8 cellular contexts compared by ENCODE assay signal in the genomic region with DNA sequence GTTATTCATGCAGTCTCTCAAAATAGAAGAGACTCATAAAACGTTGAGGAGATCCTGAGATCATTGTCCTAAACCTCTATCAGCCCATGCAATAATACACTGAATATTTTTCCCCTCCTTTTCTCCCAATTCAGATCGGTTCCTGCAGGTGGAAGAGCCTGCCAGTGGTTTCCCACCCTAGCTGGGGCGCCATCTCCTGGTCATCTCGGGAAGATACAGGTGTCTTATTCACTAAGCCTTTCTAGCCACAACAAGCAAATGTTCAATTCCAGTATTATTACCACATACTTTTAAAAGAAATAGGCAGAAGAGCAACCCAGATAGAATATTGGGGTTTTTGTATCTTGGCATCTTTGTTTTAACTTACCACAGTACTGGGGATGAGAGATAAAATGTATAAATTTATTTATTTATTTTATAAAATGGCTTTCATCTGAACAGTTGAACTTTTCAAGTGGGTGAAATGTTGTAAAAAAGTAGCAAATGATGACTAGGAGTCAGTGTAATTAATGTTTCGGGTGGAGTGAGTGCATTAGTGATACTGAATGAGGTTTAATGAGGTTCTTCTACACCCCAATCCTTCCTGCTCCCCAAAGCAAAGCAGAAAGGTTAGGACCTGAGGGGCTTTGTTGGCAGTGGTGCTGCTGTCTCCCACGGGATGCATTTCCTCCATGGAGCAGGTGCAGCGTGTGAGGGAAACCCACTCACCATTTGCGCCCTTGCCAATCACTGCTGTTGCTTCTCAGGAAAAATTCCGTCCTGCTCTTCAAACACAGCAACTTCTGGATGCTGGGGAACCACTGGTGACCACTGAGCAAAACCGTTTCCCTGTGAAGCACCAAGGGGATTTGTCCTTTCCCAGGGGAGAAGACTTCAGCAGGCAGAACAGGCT.
DNase-seq lines count a peak whose midpoint lies in the region; ATAC-seq and TF ChIP-seq lines count a peak whose summit lies in the region.

No MANE protein-coding gene starts in this region.

- H3K27ac Mint-ChIP-seq in Calu3 (ENCODE audit: unreplicated experiment) (no peak overlapping the region), WTC11 (no peak overlapping the region)

- ATAC-seq in WTC11 (peak; percentile 88), left lung (peak; percentile 85), HG02623 (IDR thresholded peaks at IDR 0.05; ENCODE audit: unreplicated experiment) (no peak)

- intact Hi-C loops in Calu3 (cut with micrococcal nuclease; ENCODE audit: unreplicated experiment) (no loop called here), left lung (cut with DNase I) (no loop called here)

- no peaks in the 10 kb centered on the region for H3K4me1 ChIP-seq in left lung

- H3K4me1 Mint-ChIP-seq in Calu3 (ENCODE audit: low read depth, unreplicated experiment) (peaks cover 19% of the 10 kb centered on the region), WTC11 (peaks cover 4% of the 10 kb centered on the region)

- CTCF ChIA-PET in Calu3 (lab: Charles Lee), result no interaction called here
- CTCF ChIA-PET in WTC11 (lab: Charles Lee), result interaction anchor here (0.8 to 1.2 kb wide), 4 partner anchors 9 to 53 kb away, joined by 3 to 5 read pairs (median 4); no protein-coding TSS in a partner anchor

- peaks cover 25% of the 10 kb centered on the region for H3K27me3 Mint-ChIP-seq in Calu3 (ENCODE audit: unreplicated experiment)
- no peaks in the 10 kb centered on the region for H3K27me3 Mint-ChIP-seq in WTC11 (ENCODE audit: low read depth)

- DNase-seq in Calu3, result peak; percentile 81
- peak; percentile 47 for DNase-seq in HCEC 1CT
- DNase-seq in NCI-H2196 treated with DMSO at 0.1 percent for 48 hours (lab: John Stamatoyannopoulos, UW; ENCODE audit: unreplicated experiment), result peak; percentile 67
- DNase-seq in WTC11 (ENCODE audit: low spot score), result peak; percentile 84
- peak; percentile 71 to 78 for DNase-seq in cardiac fibroblast (ENCODE audit: low read depth in 2 of 2)
- no peak for DNase-seq in left lung
- DNase-seq in stimulated activated CD4-positive, alpha-beta T cell treated with anti-CD3 and anti-CD28 coated beads, TNF-alpha, amount 100 ng/mL, for 4 hours (ENCODE audit: low read depth in 3 of 3), result peak; percentile 35 to 39 (median 36)

- no peak overlapping the region for H3K4me3 Mint-ChIP-seq in Calu3 (ENCODE audit: low read depth, unreplicated experiment)
- no peak overlapping the region for H3K4me3 Mint-ChIP-seq in WTC11

- no peaks in the 10 kb centered on the region for H3K9me3 Mint-ChIP-seq in Calu3 (ENCODE audit: low read depth, unreplicated experiment)
- no peaks in the 10 kb centered on the region for H3K9me3 Mint-ChIP-seq in WTC11

- no peaks in the 10 kb centered on the region for H3K36me3 ChIP-seq in left lung

- no peak overlapping the region for H3K27ac ChIP-seq in left lung

- no peaks in the 10 kb centered on the region for H3K9me3 ChIP-seq in left lung

- no TSS peak for BruUV-seq in Calu3 (replicated peaks; lab: Mats Ljungman, UMichigan)

- peak; percentile 87 for TF ChIP-seq CTCF in Calu3 (IDR thresholded peaks at IDR 0.05; ENCODE audit: unreplicated experiment)
- peak; percentile 54 for TF ChIP-seq CTCF in WTC11 (IDR thresholded peaks at IDR 0.05)
- peak; percentile 84 for TF ChIP-seq CTCF in cardiac fibroblast (IDR thresholded peaks at IDR 0.05; ENCODE audit: low read depth, low read length)
- TF ChIP-seq CTCF in left lung (IDR thresholded peaks at IDR 0.05), result peak; percentile 64 to 77

- H3K4me3 ChIP-seq in cardiac fibroblast (replicated peaks in 1 of 2; ENCODE audit: low read depth in 2 of 2, low read length in 2 of 2) (no peak overlapping the region), left lung (no peak overlapping the region)

- POLR2A ChIA-PET in WTC11 (lab: Charles Lee), result no interaction called here

- H3K27me3 ChIP-seq in left lung, result peaks cover 0 to 22% of the 10 kb centered on the region in 2 donors

- H3K36me3 Mint-ChIP-seq in Calu3 (ENCODE audit: insufficient read depth, unreplicated experiment), result no peaks in the 10 kb centered on the region
- H3K36me3 Mint-ChIP-seq in WTC11, result no peaks in the 10 kb centered on the region

TF ChIP-seq in WTC11, 78 proteins besides CTCF, POLR2A, EP300 and RAD21:
- TF ChIP-seq, protein P1, sequence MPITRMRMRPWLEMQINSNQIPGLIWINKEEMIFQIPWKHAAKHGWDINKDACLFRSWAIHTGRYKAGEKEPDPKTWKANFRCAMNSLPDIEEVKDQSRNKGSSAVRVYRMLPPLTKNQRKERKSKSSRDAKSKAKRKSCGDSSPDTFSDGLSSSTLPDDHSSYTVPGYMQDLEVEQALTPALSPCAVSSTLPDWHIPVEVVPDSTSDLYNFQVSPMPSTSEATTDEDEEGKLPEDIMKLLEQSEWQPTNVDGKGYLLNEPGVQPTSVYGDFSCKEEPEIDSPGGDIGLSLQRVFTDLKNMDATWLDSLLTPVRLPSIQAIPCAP (CRISPR knock-in tag; IDR thresholded peaks at IDR 0.05), result no peak
- TF ChIP-seq CREB1 (CRISPR knock-in tag; IDR thresholded peaks at IDR 0.05), result no peak
- no peak for TF ChIP-seq OVOL2 (CRISPR knock-in tag; IDR thresholded peaks at IDR 0.05; ENCODE audit: borderline replicate concordance)
- TF ChIP-seq SMAD4 (CRISPR knock-in tag; IDR thresholded peaks at IDR 0.05), result no peak
- no peak for TF ChIP-seq GTF2I (CRISPR knock-in tag; conservative IDR thresholded peaks at IDR 0.05)
- no peak for TF ChIP-seq E2F1 (CRISPR knock-in tag; IDR thresholded peaks at IDR 0.05)

Comparison
In these comparisons a context has a peak if more than half of its experiments do, and no peak if none do; other contexts are left out.
1. DNase-seq: peak in Calu3 (single experiment), HCEC 1CT (single experiment), NCI-H2196 treated with DMSO at 0.1 percent for 48 hours (single experiment), WTC11 (single experiment), cardiac fibroblast (2 of 2) and stimulated activated CD4-positive, alpha-beta T cell treated with anti-CD3 and anti-CD28 coated beads, TNF-alpha, amount 100 ng/mL, for 4 hours (3 of 3); none in left lung (0 of 2).
2. Peak in every context shown above with its lines, with median percentiles within 50 percentile points of each other: CTCF ChIP-seq.